In the genomic region with DNA sequence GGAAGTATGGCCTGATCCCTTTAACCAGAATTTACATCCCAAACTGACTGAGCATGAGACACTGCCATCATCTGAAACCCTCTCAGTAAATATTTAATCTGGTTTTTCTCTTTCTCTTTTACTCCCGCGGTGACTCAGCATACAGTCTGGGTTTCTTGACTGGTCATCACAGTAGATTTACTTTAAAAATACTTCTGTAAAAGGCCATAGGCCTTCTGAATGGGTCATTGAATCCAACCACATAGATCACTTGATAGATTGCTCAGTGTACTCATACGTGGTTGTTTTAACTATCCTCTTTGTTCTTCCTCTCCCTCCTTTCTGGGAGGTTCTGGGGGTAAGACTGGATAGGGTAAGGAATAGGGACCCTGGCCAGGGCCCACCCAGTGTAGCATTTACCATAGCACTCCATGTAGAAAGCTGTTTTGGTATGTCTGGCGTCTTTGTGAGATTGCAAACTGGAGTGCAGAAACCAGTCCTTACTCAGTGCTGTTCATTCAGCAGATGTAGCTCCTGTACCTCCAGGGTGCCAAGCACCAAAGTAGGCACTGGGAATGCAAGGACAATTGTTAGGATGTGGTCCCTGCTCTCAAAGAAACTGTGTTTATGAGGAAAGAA, we compare ENCODE assay signal across 9 cellular contexts.
DNase-seq lines count a peak whose midpoint lies in the region; ATAC-seq and TF ChIP-seq lines count a peak whose summit lies in the region.
"Had no signal": no experiment of that assay in that cellular context is flagged by ENCODE, and none has a peak within 500 bp of the region (broad histone marks: within the 10 kb centered on the region; RNA-seq: fewer than 3 reads in every experiment).

No MANE protein-coding gene starts in this region.

- H3T11ph ChIP-seq in H9 (ENCODE audit: low read length), result no peak overlapping the region

- H4K5ac ChIP-seq in mesendoderm (ENCODE audit: low read length), result no peak overlapping the region
- no peak overlapping the region for H4K5ac ChIP-seq in H9 (ENCODE audit: insufficient read length, low read depth, low read length)

- no peak overlapping the region for H2BK120ac ChIP-seq in mesendoderm (ENCODE audit: low read depth, low read length)
- no peak overlapping the region for H2BK120ac ChIP-seq in H9 (ENCODE audit: low read depth, low read length, poor library complexity, severe bottlenecking)

- H3K4me1 ChIP-seq in PC-3 (ENCODE audit: insufficient read depth, low read length), result peaks cover 47% of the 10 kb centered on the region
- H3K4me1 ChIP-seq in mesendoderm (ENCODE audit: control insufficient read depth, low read depth, low read length), result peaks cover 3% of the 10 kb centered on the region
- no peaks in the 10 kb centered on the region for H3K4me1 ChIP-seq in H9 (ENCODE audit: insufficient read depth, low read length)
- H3K4me1 ChIP-seq in suprapubic skin, result no peaks in the 10 kb centered on the region

- ATAC-seq in GM18520 (IDR thresholded peaks at IDR 0.05; ENCODE audit: unreplicated experiment), result peak; percentile 88
- peak; percentile 90 for ATAC-seq in HG02678 (IDR thresholded peaks at IDR 0.05; ENCODE audit: unreplicated experiment)
- peak; percentile 72 for ATAC-seq in PC-3

- in situ Hi-C loops in GM13977 (cut with MboI; ENCODE audit: low pct_unique_long_range_greater_than_20kb, low sequenced_read_pairs, unreplicated experiment), result no loop called here

- no peak for TF ChIP-seq CTCF in PC-3 (conservative IDR thresholded peaks at IDR 0.05; ENCODE audit: low read depth, low read length)
- no peak for TF ChIP-seq CTCF in H9 (conservative IDR thresholded peaks at IDR 0.05)
- TF ChIP-seq CTCF in suprapubic skin (IDR thresholded peaks at IDR 0.05), result no peak
- TF ChIP-seq CTCF in GM13977 (IDR thresholded peaks at IDR 0.05; ENCODE audit: extremely low read depth, insufficient read depth, missing control alignments), result no peak

- no peak overlapping the region for H2BK20ac ChIP-seq in H9 (ENCODE audit: low read depth, low read length, poor library complexity, severe bottlenecking)

- H3K14ac ChIP-seq in H9 (ENCODE audit: insufficient read depth, low read length), result no peak overlapping the region

- H3K4me3 Mint-ChIP-seq in H9, result no peak overlapping the region
- H3K4me3 Mint-ChIP-seq: activated naive CD4-positive, alpha-beta T cell treated with anti-CD3 and anti-CD28 coated beads, Interleukin-2, amount 50 U/mL, for 24 hours had no signal

- no TSS peak for BruUV-seq in PC-3 (replicated peaks; lab: Mats Ljungman, UMichigan)

- H2AK5ac ChIP-seq in mesendoderm (ENCODE audit: low read length) (no peak overlapping the region), H9 (ENCODE audit: insufficient read length, low read length) (no peak overlapping the region)

- H3K56ac ChIP-seq in mesendoderm (ENCODE audit: low read length) (no peak overlapping the region), H9 (ENCODE audit: insufficient read length, low read depth, low read length) (no peak overlapping the region)

- H2AFZ ChIP-seq in PC-3 (ENCODE audit: low read length) (no peak overlapping the region), H9 (ENCODE audit: low read length) (no peak overlapping the region)

- H2BK5ac ChIP-seq in mesendoderm (ENCODE audit: low read length) (no peak overlapping the region), H9 (ENCODE audit: insufficient read length, low read length) (no peak overlapping the region)

- peak overlapping the region; percentile 36 for H3K9ac ChIP-seq in PC-3 (ENCODE audit: low read length)
- no peak overlapping the region for H3K9ac ChIP-seq in mesendoderm (ENCODE audit: low read length)
- no peak overlapping the region for H3K9ac ChIP-seq in H9 (ENCODE audit: extremely low read depth, insufficient read length, low read length)

- H3K4ac ChIP-seq in mesendoderm (ENCODE audit: low read depth, low read length), result no peak overlapping the region
- H3K4ac ChIP-seq in H9 (ENCODE audit: low read depth, low read length), result no peak overlapping the region

- H3K4me2 ChIP-seq in PC-3 (ENCODE audit: low read length) (peak overlapping the region; percentile 40), mesendoderm (ENCODE audit: low read length) (no peak overlapping the region), H9 (ENCODE audit: insufficient read depth, insufficient read length, low read length) (no peak overlapping the region)

- no peak overlapping the region for H2BK12ac ChIP-seq in H9 (ENCODE audit: insufficient read length, low read depth, low read length)

- no peak overlapping the region for H2BK15ac ChIP-seq in mesendoderm (replicated peaks; ENCODE audit: low read depth)
- H2BK15ac ChIP-seq in H9 (ENCODE audit: low read depth, low read length), result no peak overlapping the region

- H3K36me3 ChIP-seq in PC-3 (ENCODE audit: low read depth, low read length), result no peaks in the 10 kb centered on the region; the same call in 1 of the 2 replicates
- H3K36me3 ChIP-seq in mesendoderm (ENCODE audit: control insufficient read depth, insufficient read depth, low read length), result no peaks in the 10 kb centered on the region
- no peaks in the 10 kb centered on the region for H3K36me3 ChIP-seq in suprapubic skin

- no peak overlapping the region for H4K91ac ChIP-seq in H9 (ENCODE audit: insufficient read length, low read depth, low read length)

- H3K27ac ChIP-seq in PC-3 (ENCODE audit: low read length) (peak overlapping the region; percentile 78), mesendoderm (ENCODE audit: low read depth, low read length) (no peak overlapping the region), H9 (ENCODE audit: insufficient read length, low read depth, low read length) (no peak overlapping the region), suprapubic skin (no peak overlapping the region)

- no peaks in the 10 kb centered on the region for H3F3A ChIP-seq in PC-3 (ENCODE audit: low read length, unreplicated experiment)

- H4K8ac ChIP-seq in mesendoderm (ENCODE audit: low read depth, low read length) (no peak overlapping the region), H9 (replicated peaks; ENCODE audit: insufficient read length, low read depth, low read length) (no peak overlapping the region)

- intact Hi-C loops in PC-3 (cut with micrococcal nuclease), result no loop called here

- no peaks in the 10 kb centered on the region for H3K9me2 ChIP-seq in PC-3 (replicated peaks; ENCODE audit: low read length)

- CTCF ChIA-PET in PC-3 (lab: Charles Lee), result no interaction called here

- POLR2A ChIA-PET in PC-3 (lab: Charles Lee; ENCODE audit: unreplicated experiment), result no interaction called here

- H3K18ac ChIP-seq in mesendoderm (ENCODE audit: low read length) (peak overlapping the region; percentile 43), H9 (ENCODE audit: insufficient read length, low read depth, low read length) (no peak overlapping the region)

- peaks cover 3 to 9% of the 10 kb centered on the region in 2 experiments; a peak in 3 of 5 replicates for H3K9me3 Mint-ChIP-seq in H9
- H3K9me3 Mint-ChIP-seq: activated naive CD4-positive, alpha-beta T cell treated with anti-CD3 and anti-CD28 coated beads, Interleukin-2, amount 50 U/mL, for 24 hours had no signal

- no CpG with 5 or more reads among the region's 4 CpGs for WGBS in mesendoderm (ENCODE audit: extremely low coverage, insufficient coverage, low lambda C conversion rate)
- WGBS in H9 (ENCODE audit: extremely low coverage, insufficient read length, low lambda C conversion rate), result no CpG with 5 or more reads among the region's 4 CpGs
- WGBS in suprapubic skin, result 92% methylated on average over 4 of the region's 4 CpGs

- no peaks in the 10 kb centered on the region for H3K9me3 ChIP-seq in PC-3 (ENCODE audit: low read length)
- H3K9me3 ChIP-seq in H9 (ENCODE audit: control insufficient read depth, low read depth, low read length), result no peaks in the 10 kb centered on the region
- no peaks in the 10 kb centered on the region for H3K9me3 ChIP-seq in suprapubic skin

- no peaks in the 10 kb centered on the region for H3K23me2 ChIP-seq in H9 (ENCODE audit: insufficient read length, low read depth, low read length, poor library complexity, severe bottlenecking)

- no peaks in the 10 kb centered on the region for H4K20me1 ChIP-seq in PC-3 (ENCODE audit: low read length)
- H4K20me1 ChIP-seq in H9 (ENCODE audit: control insufficient read depth, insufficient read depth, insufficient read length), result no peaks in the 10 kb centered on the region

- TF ChIP-seq EP300 in suprapubic skin (IDR thresholded peaks at IDR 0.05), result no peak

- H3K27me3 ChIP-seq in PC-3 (ENCODE audit: low read length) (no peaks in the 10 kb centered on the region), mesendoderm (ENCODE audit: insufficient read depth, low read length, poor library complexity) (no peaks in the 10 kb centered on the region), H9 (ENCODE audit: insufficient read depth, low read length) (no peaks in the 10 kb centered on the region), suprapubic skin (no peaks in the 10 kb centered on the region)

- no peak for TF ChIP-seq POLR2A in suprapubic skin (IDR thresholded peaks at IDR 0.05)

- H3K79me1 ChIP-seq in mesendoderm (ENCODE audit: low read length) (no peaks in the 10 kb centered on the region), H9 (ENCODE audit: insufficient read depth, low read depth, low read length, poor library complexity, severe bottlenecking) (no peaks in the 10 kb centered on the region)

- H3K27ac Mint-ChIP-seq in H9, result peak overlapping the region in 1 of 3 experiments; percentile 91; a peak in 3 of 7 replicates
- H3K27ac Mint-ChIP-seq: activated naive CD4-positive, alpha-beta T cell treated with anti-CD3 and anti-CD28 coated beads, Interleukin-2, amount 50 U/mL, for 24 hours had no signal

- H3K36me3 Mint-ChIP-seq in H9 (ENCODE audit: insufficient read depth in 1 of 3, low read depth in 3 of 3), result peaks cover 5 to 15% (median 12%) of the 10 kb centered on the region in 3 experiments; a peak in 5 of 7 replicates
- H3K36me3 Mint-ChIP-seq: activated naive CD4-positive, alpha-beta T cell treated with anti-CD3 and anti-CD28 coated beads, Interleukin-2, amount 50 U/mL, for 24 hours had no signal

- peaks cover 0 to 5% of the 10 kb centered on the region in 2 experiments; a peak in 1 of 4 replicates for H3K4me1 Mint-ChIP-seq in H9
- H3K4me1 Mint-ChIP-seq: activated naive CD4-positive, alpha-beta T cell treated with anti-CD3 and anti-CD28 coated beads, Interleukin-2, amount 50 U/mL, for 24 hours had no signal

- no peaks in the 10 kb centered on the region for H3K27me3 Mint-ChIP-seq in H9 (ENCODE audit: low read depth)
- H3K27me3 Mint-ChIP-seq: activated naive CD4-positive, alpha-beta T cell treated with anti-CD3 and anti-CD28 coated beads, Interleukin-2, amount 50 U/mL, for 24 hours had no signal

- H3K4me3 ChIP-seq in PC-3 (ENCODE audit: low read length), result no peak overlapping the region
- H3K4me3 ChIP-seq in mesendoderm (ENCODE audit: low read length), result no peak overlapping the region
- no peak overlapping the region for H3K4me3 ChIP-seq in suprapubic skin

- H3K79me2 ChIP-seq in PC-3 (ENCODE audit: low read length) (peaks cover 38% of the 10 kb centered on the region), mesendoderm (ENCODE audit: control insufficient read depth, insufficient read depth, low read length) (no peaks in the 10 kb centered on the region), H9 (ENCODE audit: insufficient read depth, low read length) (no peaks in the 10 kb centered on the region)

- peak; percentile 85 for DNase-seq in PC-3
- no peak for DNase-seq in mesendoderm
- no peak for DNase-seq in H9
- DNase-seq in suprapubic skin (ENCODE audit: low spot score in 2 of 2), result no peak
- DNase-seq in NCI-H510A treated with DMSO at 0.1 percent for 48 hours (lab: John Stamatoyannopoulos, UW), result no peak
- no peak for DNase-seq in GM13977 (ENCODE audit: low spot score)

- H3K23ac ChIP-seq in mesendoderm (ENCODE audit: low read length) (no peak overlapping the region), H9 (ENCODE audit: insufficient read length, low read depth, low read length) (no peak overlapping the region)
